In genomic region chr14:65776193-65776592, GRCh38 we compare ENCODE assay signal across 1 cellular context.
TF ChIP-seq lines count a peak whose summit lies in the region.

No MANE protein-coding gene starts in this region.

TF ChIP-seq in K562, 482 proteins besides CTCF, POLR2A, EP300 and RAD21 (continued from another document):
- TF ChIP-seq AFF1 (IDR thresholded peaks at IDR 0.05; ENCODE audit: low read depth in 1 of 2, partially characterized antibody in 2 of 2) (no peak), ZKSCAN8 (CRISPR knock-in tag; IDR thresholded peaks at IDR 0.05) (no peak)
